ENCODE assay signal across 1 cellular context in the genomic region with DNA sequence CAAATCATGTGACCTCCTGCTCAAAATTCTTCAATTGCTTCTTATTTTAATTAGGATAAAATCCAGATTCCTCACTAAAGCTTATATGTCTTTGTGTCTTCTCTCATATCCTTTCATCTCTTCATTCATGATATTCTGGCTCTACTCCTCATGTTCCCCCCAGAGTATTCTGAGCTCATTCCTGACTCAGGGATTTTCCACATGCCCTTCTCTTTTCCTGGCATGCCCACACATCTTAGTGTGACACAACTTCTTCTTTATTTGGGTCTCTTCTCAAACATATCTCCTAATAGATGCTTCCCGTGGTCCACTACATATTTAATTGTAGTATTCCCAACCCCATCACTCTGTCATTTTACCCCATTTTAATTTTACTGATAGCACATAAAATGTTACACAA.
TF ChIP-seq lines count a peak whose summit lies in the region.

No MANE protein-coding gene starts in this region.

TF ChIP-seq in GM12878, 131 proteins besides CTCF, POLR2A, EP300 and RAD21 (continued from another document):
- TF ChIP-seq NRF1 (conservative IDR thresholded peaks at IDR 0.05; ENCODE audit: low read depth, low read length), result no peak
- no peak for TF ChIP-seq RELA (IDR thresholded peaks at IDR 0.05; ENCODE audit: borderline replicate concordance, partially characterized antibody)
- TF ChIP-seq, protein P1, sequence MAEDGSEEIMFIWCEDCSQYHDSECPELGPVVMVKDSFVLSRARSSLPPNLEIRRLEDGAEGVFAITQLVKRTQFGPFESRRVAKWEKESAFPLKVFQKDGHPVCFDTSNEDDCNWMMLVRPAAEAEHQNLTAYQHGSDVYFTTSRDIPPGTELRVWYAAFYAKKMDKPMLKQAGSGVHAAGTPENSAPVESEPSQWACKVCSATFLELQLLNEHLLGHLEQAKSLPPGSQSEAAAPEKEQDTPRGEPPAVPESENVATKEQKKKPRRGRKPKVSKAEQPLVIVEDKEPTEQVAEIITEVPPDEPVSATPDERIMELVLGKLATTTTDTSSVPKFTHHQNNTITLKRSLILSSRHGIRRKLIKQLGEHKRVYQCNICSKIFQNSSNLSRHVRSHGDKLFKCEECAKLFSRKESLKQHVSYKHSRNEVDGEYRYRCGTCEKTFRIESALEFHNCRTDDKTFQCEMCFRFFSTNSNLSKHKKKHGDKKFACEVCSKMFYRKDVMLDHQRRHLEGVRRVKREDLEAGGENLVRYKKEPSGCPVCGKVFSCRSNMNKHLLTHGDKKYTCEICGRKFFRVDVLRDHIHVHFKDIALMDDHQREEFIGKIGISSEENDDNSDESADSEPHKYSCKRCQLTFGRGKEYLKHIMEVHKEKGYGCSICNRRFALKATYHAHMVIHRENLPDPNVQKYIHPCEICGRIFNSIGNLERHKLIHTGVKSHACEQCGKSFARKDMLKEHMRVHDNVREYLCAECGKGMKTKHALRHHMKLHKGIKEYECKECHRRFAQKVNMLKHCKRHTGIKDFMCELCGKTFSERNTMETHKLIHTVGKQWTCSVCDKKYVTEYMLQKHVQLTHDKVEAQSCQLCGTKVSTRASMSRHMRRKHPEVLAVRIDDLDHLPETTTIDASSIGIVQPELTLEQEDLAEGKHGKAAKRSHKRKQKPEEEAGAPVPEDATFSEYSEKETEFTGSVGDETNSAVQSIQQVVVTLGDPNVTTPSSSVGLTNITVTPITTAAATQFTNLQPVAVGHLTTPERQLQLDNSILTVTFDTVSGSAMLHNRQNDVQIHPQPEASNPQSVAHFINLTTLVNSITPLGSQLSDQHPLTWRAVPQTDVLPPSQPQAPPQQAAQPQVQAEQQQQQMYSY (CRISPR knock-in tag; IDR thresholded peaks at IDR 0.05), result no peak
- no peak for TF ChIP-seq IKZF2 (IDR thresholded peaks at IDR 0.05)
- no peak for TF ChIP-seq EED (IDR thresholded peaks at IDR 0.05; ENCODE audit: low read depth)
